ENCODE assay signal across 1 cellular context in genomic region chr7:151727579-151728285, GRCh38.
TF ChIP-seq lines count a peak whose summit lies in the region.

No MANE protein-coding gene starts in this region.

TF ChIP-seq in GM23338, 12 proteins besides CTCF, POLR2A, EP300 and RAD21 (continued from another document):
- no peak for TF ChIP-seq NANOG (IDR thresholded peaks at IDR 0.05; ENCODE audit: borderline replicate concordance)
- TF ChIP-seq, protein P1, sequence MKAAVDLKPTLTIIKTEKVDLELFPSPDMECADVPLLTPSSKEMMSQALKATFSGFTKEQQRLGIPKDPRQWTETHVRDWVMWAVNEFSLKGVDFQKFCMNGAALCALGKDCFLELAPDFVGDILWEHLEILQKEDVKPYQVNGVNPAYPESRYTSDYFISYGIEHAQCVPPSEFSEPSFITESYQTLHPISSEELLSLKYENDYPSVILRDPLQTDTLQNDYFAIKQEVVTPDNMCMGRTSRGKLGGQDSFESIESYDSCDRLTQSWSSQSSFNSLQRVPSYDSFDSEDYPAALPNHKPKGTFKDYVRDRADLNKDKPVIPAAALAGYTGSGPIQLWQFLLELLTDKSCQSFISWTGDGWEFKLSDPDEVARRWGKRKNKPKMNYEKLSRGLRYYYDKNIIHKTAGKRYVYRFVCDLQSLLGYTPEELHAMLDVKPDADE (IDR thresholded peaks at IDR 0.05), result no peak
- no peak for TF ChIP-seq STAT1 (IDR thresholded peaks at IDR 0.05; ENCODE audit: unreplicated experiment)
- no peak for TF ChIP-seq JUNB (IDR thresholded peaks at IDR 0.05; ENCODE audit: unreplicated experiment)
- TF ChIP-seq ZNF331 (CRISPR knock-in tag; IDR thresholded peaks at IDR 0.05; ENCODE audit: low read depth), result no peak
